26 cellular contexts compared by ENCODE assay signal in genomic region chrX:125503769-125504168, GRCh38.
"Had no signal": no experiment of that assay in that cellular context is flagged by ENCODE, and none has a peak within 500 bp of the region (broad histone marks: within the 10 kb centered on the region; RNA-seq: fewer than 3 reads in every experiment).

No MANE protein-coding gene starts in this region.

- DNase-seq: natural killer cell; occipital lobe; ovary; posterior cingulate gyrus; psoas muscle; right cardiac atrium; right lobe of liver; sigmoid colon; small intestine; stimulated activated CD4-positive, alpha-beta T cell treated with anti-CD3 and anti-CD28 coated beads, Interleukin-15, amount 100 ng/mL, for 24 hours; stimulated activated CD4-positive, alpha-beta T cell treated with anti-CD3 and anti-CD28 coated beads, Interleukin-2, amount 100 ng/mL, for 24 hours; stimulated activated CD4-positive, alpha-beta T cell treated with anti-CD3 and anti-CD28 coated beads, Interleukin-2, amount 100 ng/mL, for 48 hours; stimulated activated CD4-positive, alpha-beta T cell treated with anti-CD3 and anti-CD28 coated beads, Interleukin-4, amount 100 ng/mL, for 24 hours; stimulated activated naive B cell treated with anti-CD40 and anti-IgM and Interleukin-4, amounts not matched to agents 10 μg/mL and 1 μg/mL and 100 μg/mL, for 72 hours; stimulated activated naive CD4-positive, alpha-beta T cell treated with Interleukin-2 at 50 U/mL for 16 hours; stomach; thyroid gland; trophoblast cell; upper lobe of left lung had no signal

- H3K4me1 ChIP-seq: neural progenitor cell, parathyroid adenoma, psoas muscle, right lobe of liver, sigmoid colon, stomach, thyroid gland, tibial nerve, upper lobe of left lung, vagina had no signal

- H3K27ac ChIP-seq: neural progenitor cell, ovary, parathyroid adenoma, psoas muscle, right lobe of liver, sigmoid colon, stomach, thoracic aorta, thyroid gland, tibial nerve, upper lobe of left lung, vagina had no signal

- H3K4me3 ChIP-seq: neural progenitor cell, ovary, psoas muscle, right lobe of liver, sigmoid colon, stomach, thoracic aorta, thyroid gland, tibial nerve, upper lobe of left lung, vagina had no signal

- H3K4me2 ChIP-seq: neural progenitor cell had no signal

- H2AFZ ChIP-seq: neural progenitor cell, parathyroid adenoma had no signal

- FAIRE-seq: small intestine, urothelium cell line had no signal

- H3K36me3 ChIP-seq: ovary, right lobe of liver, sigmoid colon, stomach, thoracic aorta, thyroid gland, tibial nerve, upper lobe of left lung, vagina had no signal

- H3K9ac ChIP-seq: neural progenitor cell, parathyroid adenoma had no signal

- H3K27me3 ChIP-seq: neural progenitor cell, ovary, right lobe of liver, sigmoid colon, stomach, thyroid gland, tibial nerve, upper lobe of left lung, vagina had no signal

- H3K9me3 ChIP-seq: ovary, psoas muscle, right lobe of liver, sigmoid colon, thoracic aorta, thyroid gland, tibial nerve, upper lobe of left lung, vagina had no signal

- ATAC-seq: natural killer cell; psoas muscle; right cardiac atrium; stimulated activated effector memory CD8-positive, alpha-beta T cell treated with anti-CD3 and anti-CD28 coated beads, Interleukin-12 subunit alpha, Interleukin-12 subunit beta, amount 100 ng/mL, for 72 hours; stimulated activated naive B cell treated with anti-CD40 and anti-IgM and Interleukin-4, amounts not matched to agents 10 μg/mL and 1 μg/mL and 100 μg/mL, for 72 hours had no signal

- H3K79me2 ChIP-seq: parathyroid adenoma had no signal
